12 cellular contexts compared by ENCODE assay signal in genomic region chr10:70293169-70293813, GRCh38. TPM values are rescaled to one million over a fixed set of nuclear protein-coding genes. Genes with fewer than 3 reads are reported as not detected.
DNase-seq lines count a peak whose midpoint lies in the region; ATAC-seq and TF ChIP-seq lines count a peak whose summit lies in the region.
"Had no signal": no experiment of that assay in that cellular context is flagged by ENCODE, and none has a peak within 500 bp of the region (broad histone marks: within the 10 kb centered on the region; RNA-seq: fewer than 3 reads in every experiment).

No MANE protein-coding gene starts in this region.

- TF ChIP-seq CTCF in uterus (IDR thresholded peaks at IDR 0.05) (no peak), tibial artery (IDR thresholded peaks at IDR 0.05) (no peak)

- intact Hi-C loops in uterus (cut with DNase I; ENCODE audit: low total_unique reads): no loop called here
- intact Hi-C loops in tibial artery (cut with DNase I; ENCODE audit: low total_unique reads): no loop called here

- H4K8ac ChIP-seq in mesendoderm (ENCODE audit: low read depth, low read length): no peak overlapping the region

- H3K79me2 ChIP-seq in mesendoderm (ENCODE audit: control insufficient read depth, insufficient read depth, low read length) (no peaks in the 10 kb centered on the region), GM23248 (ENCODE audit: insufficient read depth) (no peaks in the 10 kb centered on the region)

- no peak overlapping the region for H3K23ac ChIP-seq in mesendoderm (ENCODE audit: low read length)

- no peak overlapping the region for H3K4ac ChIP-seq in mesendoderm (ENCODE audit: low read depth, low read length)

- no peaks in the 10 kb centered on the region for H4K20me1 ChIP-seq in GM23248 (ENCODE audit: insufficient read depth)

- H3K27me3 ChIP-seq in mesendoderm (ENCODE audit: insufficient read depth, low read length, poor library complexity) (no peaks in the 10 kb centered on the region), uterus (no peaks in the 10 kb centered on the region), tibial artery (peaks cover 0 to 1% of the 10 kb centered on the region in 2 donors), GM23248 (replicated peaks; ENCODE audit: insufficient read depth) (no peaks in the 10 kb centered on the region)

- in situ Hi-C loops in GM23248 (cut with MboI): no loop called here

- H3K4me2 ChIP-seq in mesendoderm (ENCODE audit: low read length) (no peak overlapping the region), GM23248 (ENCODE audit: unreplicated experiment) (no peak overlapping the region)

- no peak overlapping the region for H2BK15ac ChIP-seq in mesendoderm (replicated peaks; ENCODE audit: low read depth)

- H3K9me3 ChIP-seq in uterus (no peaks in the 10 kb centered on the region), tibial artery (no peaks in the 10 kb centered on the region), GM23248 (ENCODE audit: low read depth) (no peaks in the 10 kb centered on the region)

- no peak overlapping the region for H4K5ac ChIP-seq in mesendoderm (ENCODE audit: low read length)

- H3K9ac ChIP-seq in mesendoderm (ENCODE audit: low read length): no peak overlapping the region
- H3K9ac ChIP-seq in GM23248: no peak overlapping the region

- no peak overlapping the region for H3K56ac ChIP-seq in mesendoderm (ENCODE audit: low read length)

- H2AK5ac ChIP-seq in mesendoderm (ENCODE audit: low read length): no peak overlapping the region

- H3K79me1 ChIP-seq in mesendoderm (ENCODE audit: low read length): no peaks in the 10 kb centered on the region

- no peaks in the 10 kb centered on the region for H3K4me1 ChIP-seq in mesendoderm (ENCODE audit: control insufficient read depth, low read depth, low read length)
- H3K4me1 ChIP-seq in uterus: peaks cover 10% of the 10 kb centered on the region in 2 donors
- peaks cover 0 to 27% (median 9%) of the 10 kb centered on the region in 4 donors for H3K4me1 ChIP-seq in tibial artery
- peaks cover 20% of the 10 kb centered on the region for H3K4me1 ChIP-seq in GM23248 (ENCODE audit: insufficient read depth)

- H3K36me3 ChIP-seq in mesendoderm (ENCODE audit: control insufficient read depth, insufficient read depth, low read length) (no peaks in the 10 kb centered on the region), uterus (no peaks in the 10 kb centered on the region), tibial artery (no peaks in the 10 kb centered on the region), GM23248 (ENCODE audit: low read depth) (no peaks in the 10 kb centered on the region)

- TF ChIP-seq POLR2A in uterus (IDR thresholded peaks at IDR 0.05): no peak

- H3K27ac ChIP-seq in mesendoderm (ENCODE audit: low read depth, low read length) (no peak overlapping the region), uterus (no peak overlapping the region), tibial artery (no peak overlapping the region), GM23248 (no peak overlapping the region)

- no CpG with 5 or more reads among the region's 7 CpGs for WGBS in mesendoderm (ENCODE audit: extremely low coverage, insufficient coverage, low lambda C conversion rate)
- WGBS in GM23248 (ENCODE audit: low coverage in 1 of 2, low lambda C conversion rate in 2 of 2, missing lambda C conversion rate in 2 of 2), 2 experiments: 81 to 83% methylated on average over 7 of the region's 7 CpGs

- ATAC-seq in GM18907 (IDR thresholded peaks at IDR 0.05; ENCODE audit: unreplicated experiment) (peak; percentile 86), GM21717 (IDR thresholded peaks at IDR 0.05; ENCODE audit: unreplicated experiment) (peak; percentile 79), HG03196 (IDR thresholded peaks at IDR 0.05; ENCODE audit: unreplicated experiment) (peak; percentile 82)
- ATAC-seq: activated T-cell treated with anti-CD3 and anti-CD28 coated beads, Interleukin-2, amount 50 U/mL, for 4 hours; esophagus mucosa had no signal

- peak; percentile 7 for DNase-seq in mesendoderm
- no peak for DNase-seq in uterus
- no peak for DNase-seq in tibial artery
- no peak for DNase-seq in GM23248
- DNase-seq in cortex of kidney (lab: John Stamatoyannopoulos, UW): no peak
- DNase-seq: activated T-cell treated with anti-CD3 and anti-CD28 coated beads, Interleukin-2, amount 50 U/mL, for 4 hours; NCI-H1694 treated with DMSO at 0.1 percent for 48 hours had no signal

- no peak overlapping the region for H2BK5ac ChIP-seq in mesendoderm (ENCODE audit: low read length)

- no peak overlapping the region for H2AFZ ChIP-seq in GM23248

- no peak overlapping the region for H3K18ac ChIP-seq in mesendoderm (ENCODE audit: low read length)

- peaks cover 13% of the 10 kb centered on the region for H3F3A ChIP-seq in GM23248 (ENCODE audit: insufficient read depth)

- H3K4me3 ChIP-seq in mesendoderm (ENCODE audit: low read length) (no peak overlapping the region), uterus (no peak overlapping the region), tibial artery (no peak overlapping the region), GM23248 (no peak overlapping the region)

- no peaks in the 10 kb centered on the region for H3K9me2 ChIP-seq in GM23248 (ENCODE audit: insufficient read depth)

- no peak overlapping the region for H2BK120ac ChIP-seq in mesendoderm (ENCODE audit: low read depth, low read length)

RNA-seq across cellular contexts. Expression of gene NPFFR1, which starts 9.5 kb away (rescaled TPM):
- polyA plus RNA-seq in mesendoderm (2013, experiment 1 of 2): not detected
- not detected for polyA plus RNA-seq in mesendoderm (2013, experiment 2 of 2)
- total RNA-seq in uterus: 1 to 10 TPM in 1 of 4 donors, under 1 TPM in 1, not detected in 2; 0.43 to 2.1 TPM
- total RNA-seq in GM23248 (2014; rRNA removed; shearing (Covaris generic)): not detected in 2 replicates
- polyA plus RNA-seq in GM23248 (2016; fragmentation: Nextera tagmentation; extraction: Ambion mirVana): not detected in 2 replicates
- total RNA-seq: activated T-cell treated with anti-CD3 and anti-CD28 coated beads, Interleukin-2, amount 50 U/mL, for 4 hours; HT1080 had no signal
